Comparison of ENCODE assay signal across 1 cellular context in the genomic region with DNA sequence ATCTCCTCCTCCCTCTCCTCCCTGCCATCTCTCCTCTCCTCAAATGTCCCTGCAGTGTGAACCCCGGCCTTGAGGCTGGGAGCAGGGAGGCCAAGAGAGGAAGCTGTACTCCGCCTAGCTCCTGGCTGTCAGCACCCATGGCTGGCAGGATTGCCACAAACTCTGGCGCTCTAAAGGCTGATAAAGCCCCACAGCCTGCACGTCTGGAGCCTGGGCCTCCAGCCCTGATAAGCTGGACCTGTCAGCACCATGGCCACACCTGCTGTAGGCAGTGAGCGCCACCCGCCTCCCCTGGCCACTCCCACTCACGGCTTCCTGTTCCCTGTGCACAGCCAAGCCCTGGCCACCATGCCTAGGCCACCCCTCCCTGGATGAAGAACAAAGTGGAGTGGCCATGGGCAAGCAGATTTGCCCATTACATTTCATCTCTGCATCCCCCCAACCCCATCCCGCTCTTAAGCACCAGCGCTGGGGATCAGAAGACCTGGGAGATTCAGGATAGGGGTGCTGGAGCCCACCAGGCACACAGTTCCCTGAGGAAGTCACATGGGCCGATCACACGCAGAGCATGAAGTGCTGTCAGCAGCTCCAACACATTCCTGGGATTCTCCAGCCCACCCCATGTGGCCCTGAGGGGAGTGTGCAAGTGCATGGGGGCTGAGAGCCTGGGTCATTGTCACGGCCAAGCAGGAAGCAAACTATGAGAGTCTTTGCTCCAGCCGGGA.
TF ChIP-seq lines count a peak whose summit lies in the region.

No MANE protein-coding gene starts in this region.

TF ChIP-seq in GM23338, 12 proteins besides CTCF, POLR2A, EP300 and RAD21:
- TF ChIP-seq, protein P1, sequence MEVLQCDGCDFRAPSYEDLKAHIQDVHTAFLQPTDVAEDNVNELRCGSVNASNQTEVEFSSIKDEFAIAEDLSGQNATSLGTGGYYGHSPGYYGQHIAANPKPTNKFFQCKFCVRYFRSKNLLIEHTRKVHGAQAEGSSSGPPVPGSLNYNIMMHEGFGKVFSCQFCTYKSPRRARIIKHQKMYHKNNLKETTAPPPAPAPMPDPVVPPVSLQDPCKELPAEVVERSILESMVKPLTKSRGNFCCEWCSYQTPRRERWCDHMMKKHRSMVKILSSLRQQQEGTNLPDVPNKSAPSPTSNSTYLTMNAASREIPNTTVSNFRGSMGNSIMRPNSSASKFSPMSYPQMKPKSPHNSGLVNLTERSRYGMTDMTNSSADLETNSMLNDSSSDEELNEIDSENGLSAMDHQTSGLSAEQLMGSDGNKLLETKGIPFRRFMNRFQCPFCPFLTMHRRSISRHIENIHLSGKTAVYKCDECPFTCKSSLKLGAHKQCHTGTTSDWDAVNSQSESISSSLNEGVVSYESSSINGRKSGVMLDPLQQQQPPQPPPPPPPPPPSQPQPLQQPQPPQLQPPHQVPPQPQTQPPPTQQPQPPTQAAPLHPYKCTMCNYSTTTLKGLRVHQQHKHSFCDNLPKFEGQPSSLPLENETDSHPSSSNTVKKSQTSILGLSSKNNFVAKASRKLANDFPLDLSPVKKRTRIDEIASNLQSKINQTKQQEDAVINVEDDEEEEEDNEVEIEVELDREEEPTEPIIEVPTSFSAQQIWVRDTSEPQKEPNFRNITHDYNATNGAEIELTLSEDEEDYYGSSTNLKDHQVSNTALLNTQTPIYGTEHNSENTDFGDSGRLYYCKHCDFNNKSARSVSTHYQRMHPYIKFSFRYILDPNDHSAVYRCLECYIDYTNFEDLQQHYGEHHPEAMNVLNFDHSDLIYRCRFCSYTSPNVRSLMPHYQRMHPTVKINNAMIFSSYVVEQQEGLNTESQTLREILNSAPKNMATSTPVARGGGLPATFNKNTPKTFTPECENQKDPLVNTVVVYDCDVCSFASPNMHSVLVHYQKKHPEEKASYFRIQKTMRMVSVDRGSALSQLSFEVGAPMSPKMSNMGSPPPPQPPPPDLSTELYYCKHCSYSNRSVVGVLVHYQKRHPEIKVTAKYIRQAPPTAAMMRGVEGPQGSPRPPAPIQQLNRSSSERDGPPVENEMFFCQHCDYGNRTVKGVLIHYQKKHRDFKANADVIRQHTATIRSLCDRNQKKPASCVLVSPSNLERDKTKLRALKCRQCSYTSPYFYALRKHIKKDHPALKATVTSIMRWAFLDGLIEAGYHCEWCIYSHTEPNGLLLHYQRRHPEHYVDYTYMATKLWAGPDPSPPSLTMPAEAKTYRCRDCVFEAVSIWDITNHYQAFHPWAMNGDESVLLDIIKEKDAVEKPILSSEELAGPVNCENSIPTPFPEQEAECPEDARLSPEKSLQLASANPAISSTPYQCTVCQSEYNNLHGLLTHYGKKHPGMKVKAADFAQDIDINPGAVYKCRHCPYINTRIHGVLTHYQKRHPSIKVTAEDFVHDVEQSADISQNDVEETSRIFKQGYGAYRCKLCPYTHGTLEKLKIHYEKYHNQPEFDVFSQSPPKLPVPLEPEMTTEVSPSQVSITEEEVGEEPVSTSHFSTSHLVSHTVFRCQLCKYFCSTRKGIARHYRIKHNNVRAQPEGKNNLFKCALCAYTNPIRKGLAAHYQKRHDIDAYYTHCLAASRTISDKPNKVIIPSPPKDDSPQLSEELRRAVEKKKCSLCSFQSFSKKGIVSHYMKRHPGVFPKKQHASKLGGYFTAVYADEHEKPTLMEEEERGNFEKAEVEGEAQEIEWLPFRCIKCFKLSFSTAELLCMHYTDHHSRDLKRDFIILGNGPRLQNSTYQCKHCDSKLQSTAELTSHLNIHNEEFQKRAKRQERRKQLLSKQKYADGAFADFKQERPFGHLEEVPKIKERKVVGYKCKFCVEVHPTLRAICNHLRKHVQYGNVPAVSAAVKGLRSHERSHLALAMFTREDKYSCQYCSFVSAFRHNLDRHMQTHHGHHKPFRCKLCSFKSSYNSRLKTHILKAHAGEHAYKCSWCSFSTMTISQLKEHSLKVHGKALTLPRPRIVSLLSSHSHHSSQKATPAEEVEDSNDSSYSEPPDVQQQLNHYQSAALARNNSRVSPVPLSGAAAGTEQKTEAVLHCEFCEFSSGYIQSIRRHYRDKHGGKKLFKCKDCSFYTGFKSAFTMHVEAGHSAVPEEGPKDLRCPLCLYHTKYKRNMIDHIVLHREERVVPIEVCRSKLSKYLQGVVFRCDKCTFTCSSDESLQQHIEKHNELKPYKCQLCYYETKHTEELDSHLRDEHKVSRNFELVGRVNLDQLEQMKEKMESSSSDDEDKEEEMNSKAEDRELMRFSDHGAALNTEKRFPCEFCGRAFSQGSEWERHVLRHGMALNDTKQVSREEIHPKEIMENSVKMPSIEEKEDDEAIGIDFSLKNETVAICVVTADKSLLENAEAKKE (CRISPR knock-in tag; IDR thresholded peaks at IDR 0.05): no peak
- no peak for TF ChIP-seq POLR2AphosphoS5 (IDR thresholded peaks at IDR 0.05; ENCODE audit: low read depth)
- TF ChIP-seq, protein P2, sequence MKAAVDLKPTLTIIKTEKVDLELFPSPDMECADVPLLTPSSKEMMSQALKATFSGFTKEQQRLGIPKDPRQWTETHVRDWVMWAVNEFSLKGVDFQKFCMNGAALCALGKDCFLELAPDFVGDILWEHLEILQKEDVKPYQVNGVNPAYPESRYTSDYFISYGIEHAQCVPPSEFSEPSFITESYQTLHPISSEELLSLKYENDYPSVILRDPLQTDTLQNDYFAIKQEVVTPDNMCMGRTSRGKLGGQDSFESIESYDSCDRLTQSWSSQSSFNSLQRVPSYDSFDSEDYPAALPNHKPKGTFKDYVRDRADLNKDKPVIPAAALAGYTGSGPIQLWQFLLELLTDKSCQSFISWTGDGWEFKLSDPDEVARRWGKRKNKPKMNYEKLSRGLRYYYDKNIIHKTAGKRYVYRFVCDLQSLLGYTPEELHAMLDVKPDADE (IDR thresholded peaks at IDR 0.05): no peak
- TF ChIP-seq EZH2phosphoT487 (IDR thresholded peaks at IDR 0.05; ENCODE audit: unreplicated experiment): no peak
- TF ChIP-seq EZH2 (IDR thresholded peaks at IDR 0.05; ENCODE audit: low read depth, unreplicated experiment): no peak
- TF ChIP-seq STAT1 (IDR thresholded peaks at IDR 0.05; ENCODE audit: unreplicated experiment): no peak
- TF ChIP-seq ZNF331 (CRISPR knock-in tag; IDR thresholded peaks at IDR 0.05; ENCODE audit: low read depth): no peak
- no peak for TF ChIP-seq JUNB (IDR thresholded peaks at IDR 0.05; ENCODE audit: unreplicated experiment)
- TF ChIP-seq CREB1 (CRISPR knock-in tag; IDR thresholded peaks at IDR 0.05; ENCODE audit: low read depth): no peak
- no peak for TF ChIP-seq NANOG (IDR thresholded peaks at IDR 0.05; ENCODE audit: borderline replicate concordance)
